ENCODE assay signal across 1 cellular context in genomic region chr20:51036827-51037229, GRCh38.
TF ChIP-seq lines count a peak whose summit lies in the region.

No MANE protein-coding gene starts in this region.

TF ChIP-seq in HCT116, 20 proteins besides CTCF, POLR2A, EP300 and RAD21 (continued from another document):
- no peak for TF ChIP-seq REST (IDR thresholded peaks at IDR 0.05; ENCODE audit: low read depth)
- peak; percentile 76; the same call in 1 of the 2 replicates for TF ChIP-seq CBX3 (IDR thresholded peaks at IDR 0.05; ENCODE audit: low read depth)
- TF ChIP-seq ATF3 (IDR thresholded peaks at IDR 0.05), result no peak
- TF ChIP-seq CEBPB (IDR thresholded peaks at IDR 0.05; ENCODE audit: low read depth), result peak; percentile 82
- TF ChIP-seq SRF (IDR thresholded peaks at IDR 0.05; ENCODE audit: low read depth), result no peak
- no peak for TF ChIP-seq ELF1 (IDR thresholded peaks at IDR 0.05; ENCODE audit: borderline replicate concordance, low read depth)
- peak; percentile 90 for TF ChIP-seq FOSL1 (IDR thresholded peaks at IDR 0.05; ENCODE audit: low read depth)
- TF ChIP-seq ZNF274 (IDR thresholded peaks at IDR 0.05; ENCODE audit: low read depth, low read length), result no peak
- no peak for TF ChIP-seq ZFX (IDR thresholded peaks at IDR 0.05)
- TF ChIP-seq EGR1 (IDR thresholded peaks at IDR 0.05; ENCODE audit: low read depth), result no peak
- peak; percentile 64 for TF ChIP-seq SP1 (IDR thresholded peaks at IDR 0.05; ENCODE audit: low read depth)
- TF ChIP-seq MAX (IDR thresholded peaks at IDR 0.05), result peak; percentile 60
- no peak for TF ChIP-seq YY1 (IDR thresholded peaks at IDR 0.05; ENCODE audit: extremely low read depth, insufficient replicate concordance, low read depth, low read length)
